8 cellular contexts compared by ENCODE assay signal in the genomic region with DNA sequence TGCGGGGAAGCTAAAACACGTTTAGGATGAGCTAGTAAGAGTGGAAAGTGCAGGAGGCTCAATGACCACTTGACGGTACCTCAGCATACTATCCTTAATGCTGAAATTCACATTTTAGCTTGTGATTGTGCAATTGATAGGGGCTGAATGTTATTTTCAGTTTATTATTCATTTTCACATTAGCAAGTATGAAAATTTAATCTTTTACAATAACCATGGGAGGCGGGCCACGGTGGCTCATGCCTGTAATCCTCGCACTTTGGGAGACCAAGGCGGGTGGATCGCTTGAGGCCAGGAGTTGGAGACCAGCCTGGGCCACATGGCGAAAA. TPM values are rescaled to one million over a fixed set of nuclear protein-coding genes. Genes with fewer than 3 reads are reported as not detected.
DNase-seq lines count a peak whose midpoint lies in the region; ATAC-seq, FAIRE-seq and TF ChIP-seq lines count a peak whose summit lies in the region.

No MANE protein-coding gene starts in this region.

- TF ChIP-seq CTCF in astrocyte (IDR thresholded peaks at IDR 0.05; ENCODE audit: insufficient read depth, low read depth, low read length) (no peak), lung (IDR thresholded peaks at IDR 0.05; ENCODE audit: control extremely low read depth, extremely low read depth) (no peak)

- H3K36me3 ChIP-seq in astrocyte (ENCODE audit: insufficient read depth, low read length) (no peaks in the 10 kb centered on the region), lung (ENCODE audit: control insufficient read depth in 2 of 2, insufficient read depth in 2 of 2, low read length in 2 of 2) (no peaks in the 10 kb centered on the region), aorta (ENCODE audit: control insufficient read depth in 1 of 2, insufficient read depth in 2 of 2, low read length in 1 of 2) (no peaks in the 10 kb centered on the region)

- H3K4me3 Mint-ChIP-seq in astrocyte (ENCODE audit: unreplicated experiment) = peak overlapping the region; percentile 91

- H3K4me1 ChIP-seq in astrocyte (ENCODE audit: insufficient read depth, low read length) (peaks cover 3% of the 10 kb centered on the region), lung (ENCODE audit: control insufficient read depth in 2 of 2, insufficient read depth in 2 of 2, low read length in 2 of 2) (peaks cover 0 to 2% of the 10 kb centered on the region in 2 donors), aorta (ENCODE audit: control insufficient read depth in 1 of 2, insufficient read depth in 2 of 2, low read length in 2 of 2) (no peaks in the 10 kb centered on the region)

- no peak overlapping the region for H3K27ac ChIP-seq in astrocyte (ENCODE audit: low read depth, low read length)
- H3K27ac ChIP-seq in lung (ENCODE audit: low read depth in 1 of 2, low read length in 1 of 2) = peak overlapping the region in 1 of 2 donors; percentile 85
- H3K27ac ChIP-seq in aorta (ENCODE audit: low read depth in 1 of 2, low read length in 2 of 2) = no peak overlapping the region

- H3K9me3 ChIP-seq in astrocyte (ENCODE audit: insufficient read depth, low read depth, low read length) = no peaks in the 10 kb centered on the region
- no peaks in the 10 kb centered on the region for H3K9me3 ChIP-seq in lung (ENCODE audit: control insufficient read depth in 2 of 2, insufficient read depth in 1 of 2, low read length in 1 of 2)
- no peaks in the 10 kb centered on the region for H3K9me3 ChIP-seq in aorta (ENCODE audit: control insufficient read depth, low read length)

- H3K27me3 Mint-ChIP-seq in astrocyte (ENCODE audit: low read depth, unreplicated experiment) = peaks cover 6% of the 10 kb centered on the region

- H3K9me3 Mint-ChIP-seq in astrocyte (ENCODE audit: unreplicated experiment) = no peaks in the 10 kb centered on the region

- H4K20me1 ChIP-seq in astrocyte (ENCODE audit: insufficient read depth, low read length) = no peaks in the 10 kb centered on the region

- FAIRE-seq in astrocyte (lab: Jason Lieb, UNC) = no peak

- H3K36me3 Mint-ChIP-seq in astrocyte (ENCODE audit: low read depth, unreplicated experiment) = no peaks in the 10 kb centered on the region

- no peaks in the 10 kb centered on the region for H3K27me3 ChIP-seq in astrocyte (ENCODE audit: insufficient read depth, low read length)
- no peaks in the 10 kb centered on the region for H3K27me3 ChIP-seq in lung (ENCODE audit: control insufficient read depth, insufficient read depth)
- no peaks in the 10 kb centered on the region for H3K27me3 ChIP-seq in aorta (ENCODE audit: control insufficient read depth in 1 of 2, insufficient read depth in 2 of 2, low read length in 1 of 2)

- ATAC-seq in Right ventricle myocardium inferior = peak; percentile 43
- ATAC-seq in left ventricle myocardium superior = no peak
- ATAC-seq in lung (ENCODE audit: insufficient read depth, low FRiP score) = no peak
- ATAC-seq in aorta (ENCODE audit: low FRiP score) = peak; percentile 47

- H3K9ac ChIP-seq in astrocyte (ENCODE audit: low read length) = peak overlapping the region; percentile 83

- H3K79me2 ChIP-seq in astrocyte (ENCODE audit: insufficient read depth, low read length) = no peaks in the 10 kb centered on the region

- H3K4me1 Mint-ChIP-seq in astrocyte (ENCODE audit: low read depth, unreplicated experiment) = no peaks in the 10 kb centered on the region

- H3K27ac Mint-ChIP-seq in astrocyte (ENCODE audit: unreplicated experiment) = no peak overlapping the region

- peak overlapping the region; percentile 84 for H3K4me2 ChIP-seq in astrocyte (ENCODE audit: low read length)

- intact Hi-C loops in Right ventricle myocardium inferior (cut with DNase I) = no loop called here
- intact Hi-C loops in left ventricle myocardium superior (cut with micrococcal nuclease) = no loop called here
- intact Hi-C loops in aorta (cut with DNase I) = loop anchor here in 1 of 2 donors (2.0 kb wide), 1 partner anchor 21 kb away; the partner anchor contains the start of gene ANLN

- WGBS in lung, 2 donors = 52 to 59% methylated on average over 9 of the region's 9 CpGs
- WGBS in aorta, 2 donors = 40 to 41% methylated on average over 9 of the region's 9 CpGs

- H3K4me3 ChIP-seq in astrocyte (ENCODE audit: insufficient read depth, low read depth, low read length) (peak overlapping the region; percentile 73), lung (peak overlapping the region; percentile 77), aorta (ENCODE audit: low read length in 2 of 2) (peak overlapping the region; percentile 33 to 48)

- DNase-seq in Right ventricle myocardium inferior (ENCODE audit: missing footprints) (no peak), left ventricle myocardium superior (no peak), astrocyte (ENCODE audit: low read depth) (no peak), lung (ENCODE audit: low spot score) (no peak), aorta (no peak), NCI-H526 treated with DMSO at 0.1 percent for 48 hours (lab: John Stamatoyannopoulos, UW) (no peak), NCI-H1048 (lab: John Stamatoyannopoulos, UW) (no peak), midbrain (lab: John Stamatoyannopoulos, UW) (no peak)

- H2AFZ ChIP-seq in astrocyte (ENCODE audit: low read depth, low read length) = peak overlapping the region; percentile 84

RNA-seq across cellular contexts. Expression of gene ANLN, which starts 22.1 kb away (rescaled TPM):
- total RNA-seq in Right ventricle myocardium inferior (3.3 TPM), left ventricle myocardium superior (1.3 TPM), astrocyte (11.4 and 20.4 TPM in 2 replicates), lung (10 to 100 TPM in 1 of 2 donors, 1 to 10 TPM in 1; 4.5 to 13.8 TPM), aorta (1 to 10 TPM; 1.9 to 3.8 TPM)
- polyA plus RNA-seq in lung (1 to 10 TPM; 1.4 to 1.8 TPM), aorta (1 to 10 TPM; 2.3 to 3.3 TPM)

Comparison
In these comparisons a context has a peak if more than half of its experiments do, and no peak if none do; other contexts are left out.
1. ATAC-seq: peak in Right ventricle myocardium inferior (single experiment) and aorta (single experiment); none in left ventricle myocardium superior (single experiment) and lung (single experiment).
2. Peak in every context shown above with its lines, with median percentiles within 50 percentile points of each other: H3K4me3 ChIP-seq.